In genomic region chr6:33609444-33610034, GRCh38 we compare ENCODE assay signal across 12 cellular contexts. TPM values are rescaled to one million over a fixed set of nuclear protein-coding genes. Genes with fewer than 3 reads are reported as not detected.
DNase-seq lines count a peak whose midpoint lies in the region; ATAC-seq, FAIRE-seq and TF ChIP-seq lines count a peak whose summit lies in the region.
"Had no signal": no experiment of that assay in that cellular context is flagged by ENCODE, and none has a peak within 500 bp of the region (broad histone marks: within the 10 kb centered on the region; RNA-seq: fewer than 3 reads in every experiment).

No MANE protein-coding gene starts in this region.

- CTCF ChIA-PET in BJ (lab: Yijun Ruan, JAX), result interaction anchor here (0.6 to 2.0 kb wide), 4 partner anchors 12 to 1552 kb away, joined by 3 to 4 read pairs (median 4); partner anchors contain the start of gene ITPR3
- CTCF ChIA-PET in RWPE1 (lab: Yijun Ruan, JAX), result interaction anchor here (0.6 to 0.7 kb wide), 2 partner anchors 23 to 43 kb away, joined by 3 read pairs; no protein-coding TSS in a partner anchor

- 51 to 53% methylated on average over 9 of the region's 9 CpGs for WGBS in pancreas, 2 donors

- no peaks in the 10 kb centered on the region for H3K27me3 ChIP-seq in BJ (ENCODE audit: control insufficient read depth, insufficient read depth, low read length)
- no peaks in the 10 kb centered on the region for H3K27me3 ChIP-seq in pancreas

- FAIRE-seq in pancreas (lab: Jason Lieb, UNC), result no peak

- H3K4me1 ChIP-seq in pancreas, result no peaks in the 10 kb centered on the region

- DNase-seq in BJ (ENCODE audit: low read depth) (peak; percentile 50), RWPE1 (ENCODE audit: low spot score) (no peak), foreskin fibroblast (peak; percentile 89 to 95), pancreas (peak in 1 of 6 donors; percentile 13), medulla oblongata (ENCODE audit: extremely low spot score) (no peak)
- DNase-seq in activated CD8-positive, alpha-beta memory T cell treated with anti-CD3 and anti-CD28 coated beads, Interleukin-2, amount 50 U/mL, for 4 hours, result no peak
- DNase-seq: stimulated activated CD4-positive, alpha-beta T cell treated with anti-CD3 and anti-CD28 coated beads, Interleukin-12 subunit alpha, Interleukin-12 subunit beta, amount 100 ng/mL, for 4 hours; stimulated activated naive CD8-positive, alpha-beta T cell treated with anti-CD3 and anti-CD28 coated beads, Interleukin-15, amount 100 ng/mL, for 72 hours; T-cell had no signal

- H3K4me3 ChIP-seq in BJ (ENCODE audit: low read depth, low read length), result no peak overlapping the region
- H3K4me3 ChIP-seq in foreskin fibroblast (ENCODE audit: low read depth in 1 of 2, low read length in 2 of 2), result no peak overlapping the region
- H3K4me3 ChIP-seq in pancreas, result no peak overlapping the region

- no peaks in the 10 kb centered on the region for H3K36me3 ChIP-seq in BJ (ENCODE audit: control insufficient read depth, insufficient read depth, low read length)
- H3K36me3 ChIP-seq in pancreas, result no peaks in the 10 kb centered on the region

- no peak for TF ChIP-seq CTCF in BJ (IDR thresholded peaks at IDR 0.05; ENCODE audit: insufficient read depth, low read depth, low read length)
- TF ChIP-seq CTCF in RWPE1 (conservative IDR thresholded peaks at IDR 0.05; ENCODE audit: low read depth), result no peak
- no peak for TF ChIP-seq CTCF in foreskin fibroblast (IDR thresholded peaks at IDR 0.05; ENCODE audit: low read depth, low read length)
- no peak for TF ChIP-seq CTCF in pancreas (IDR thresholded peaks at IDR 0.05)

- intact Hi-C loops in pancreas (cut with DNase I), result no loop called here

- POLR2A ChIA-PET in BJ (lab: Charles Lee) (no interaction called here), RWPE1 (lab: Yijun Ruan, JAX; ENCODE audit: low non-redundant PET) (no interaction called here)

- peak in 3 of 4 donors; percentile 22 to 46 (median 27) for ATAC-seq in pancreas
- ATAC-seq in HG02885 (IDR thresholded peaks at IDR 0.05; ENCODE audit: poor library complexity, unreplicated experiment), result no peak
- no peak for ATAC-seq in GM21360 (IDR thresholded peaks at IDR 0.05; ENCODE audit: unreplicated experiment)
- ATAC-seq: stimulated activated naive CD8-positive, alpha-beta T cell treated with anti-CD3 and anti-CD28 coated beads, Interleukin-15, amount 100 ng/mL, for 72 hours; T-cell had no signal

- H3K9me3 ChIP-seq in pancreas, result no peaks in the 10 kb centered on the region

- H3K27ac ChIP-seq in RWPE1 (peak overlapping the region; percentile 88), pancreas (no peak overlapping the region)

RNA-seq across cellular contexts. Expression of gene ITPR3, which starts 11.6 kb away (rescaled TPM):
- polyA plus RNA-seq in BJ (2011; rRNA removed) (8.6 and 16.6 TPM in 2 replicates), pancreas (10 to 100 TPM; 13.7 to 15.3 TPM)
- polyA minus RNA-seq in BJ (2011; rRNA and poly(A)+ RNA removed), result 14.8 and 16.6 TPM in 2 replicates
- 10 to 100 TPM in 5 of 6 donors, 1 to 10 TPM in 1; 9.1 to 20.3 (median 11.4) TPM for total RNA-seq in pancreas
- polyA plus RNA-seq: CD14-positive monocyte had no signal

RNA-seq across cellular contexts. Expression of gene BAK1, which starts 29.5 kb away (rescaled TPM):
- 16.6 and 24.5 TPM in 2 replicates for polyA plus RNA-seq in BJ (2011; rRNA removed)
- 17.8 and 25.4 TPM in 2 replicates for polyA minus RNA-seq in BJ (2011; rRNA and poly(A)+ RNA removed)
- 10 to 100 TPM in 1 of 6 donors, 1 to 10 TPM in 5; 5.6 to 11.2 (median 6.9) TPM for total RNA-seq in pancreas
- 1 to 10 TPM; 7.2 to 7.7 TPM for polyA plus RNA-seq in pancreas

Comparison
In these comparisons a context has a peak if more than half of its experiments do, and no peak if none do; other contexts are left out.
1. DNase-seq: peak in BJ (single experiment) and foreskin fibroblast (2 of 2); none in RWPE1 (single experiment), activated CD8-positive, alpha-beta memory T cell treated with anti-CD3 and anti-CD28 coated beads, Interleukin-2, amount 50 U/mL, for 4 hours (single experiment) and medulla oblongata (single experiment).
2. ATAC-seq: peak in pancreas (3 of 4); none in HG02885 (single experiment) and GM21360 (single experiment).